ENCODE assay signal across 23 cellular contexts in genomic region chr6:147738089-147738488, GRCh38.
"Had no signal": no experiment of that assay in that cellular context is flagged by ENCODE, and none has a peak within 500 bp of the region (broad histone marks: within the 10 kb centered on the region; RNA-seq: fewer than 3 reads in every experiment).

No MANE protein-coding gene starts in this region.

- H3K27me3 Mint-ChIP-seq: progenitor cell of endocrine pancreas; stimulated activated memory B cell treated with anti-CD40 and anti-IgM and Interleukin-4, amounts not matched to agents 10 μg/mL and 1 μg/mL and 100 μg/mL, for 72 hours had no signal

- H3K4me1 ChIP-seq: thyroid gland had no signal

- H3K9me3 ChIP-seq: sigmoid colon, thyroid gland had no signal

- DNase-seq: activated CD4-positive, alpha-beta T cell treated with anti-CD3 and anti-CD28 coated beads for 4 hours; activated CD4-positive, alpha-beta T cell treated with anti-CD3 and anti-CD28 coated beads, Interleukin-2, amount 50 U/mL, for 4 hours; activated effector memory CD4-positive, alpha-beta T cell treated with Interleukin-2 at 50 U/mL for 16 hours; activated naive CD4-positive, alpha-beta T cell treated with Interleukin-2 at 50 U/mL for 16 hours; anterior cingulate cortex; foreskin melanocyte; kidney; left colon; naive thymus-derived CD8-positive, alpha-beta T cell; retina; sigmoid colon; small intestine; stimulated activated CD4-positive, alpha-beta T cell treated with anti-CD3 and anti-CD28 coated beads, Interleukin-4, amount 100 ng/mL, for 24 hours; substantia nigra had no signal

- H3K27me3 ChIP-seq: sigmoid colon, thyroid gland had no signal

- H3K27ac Mint-ChIP-seq: activated naive CD8-positive, alpha-beta T cell; memory B cell; naive thymus-derived CD8-positive, alpha-beta T cell; progenitor cell of endocrine pancreas; stimulated activated memory B cell treated with anti-CD40 and anti-IgM and Interleukin-4, amounts not matched to agents 10 μg/mL and 1 μg/mL and 100 μg/mL, for 72 hours had no signal

- H3K4me3 Mint-ChIP-seq: activated naive CD8-positive, alpha-beta T cell; memory B cell; naive thymus-derived CD8-positive, alpha-beta T cell; stimulated activated memory B cell treated with anti-CD40 and anti-IgM and Interleukin-4, amounts not matched to agents 10 μg/mL and 1 μg/mL and 100 μg/mL, for 72 hours; stimulated activated naive CD8-positive, alpha-beta T cell treated with anti-CD3 and anti-CD28 coated beads, Interleukin-15, amount 100 ng/mL, for 72 hours had no signal

- H3K27ac ChIP-seq: coronary artery, sigmoid colon, thyroid gland had no signal

- H3K4me1 Mint-ChIP-seq: memory B cell; naive thymus-derived CD8-positive, alpha-beta T cell; stimulated activated memory B cell treated with anti-CD40 and anti-IgM and Interleukin-4, amounts not matched to agents 10 μg/mL and 1 μg/mL and 100 μg/mL, for 72 hours had no signal

- ATAC-seq: esophagus mucosa; left colon; naive thymus-derived CD8-positive, alpha-beta T cell; stimulated activated memory B cell treated with anti-CD40 and anti-IgM and Interleukin-4, amounts not matched to agents 10 μg/mL and 1 μg/mL and 100 μg/mL, for 72 hours had no signal

- H3K9me3 Mint-ChIP-seq: memory B cell; stimulated activated memory B cell treated with anti-CD40 and anti-IgM and Interleukin-4, amounts not matched to agents 10 μg/mL and 1 μg/mL and 100 μg/mL, for 72 hours; stimulated activated naive CD8-positive, alpha-beta T cell treated with anti-CD3 and anti-CD28 coated beads, Interleukin-15, amount 100 ng/mL, for 72 hours had no signal

- FAIRE-seq: endothelial cell of umbilical vein, kidney, small intestine had no signal

- H3K4me3 ChIP-seq: coronary artery, sigmoid colon, thyroid gland had no signal

- H3K36me3 ChIP-seq: sigmoid colon, thyroid gland had no signal

- H3K36me3 Mint-ChIP-seq: activated naive CD8-positive, alpha-beta T cell; memory B cell; naive thymus-derived CD8-positive, alpha-beta T cell; stimulated activated memory B cell treated with anti-CD40 and anti-IgM and Interleukin-4, amounts not matched to agents 10 μg/mL and 1 μg/mL and 100 μg/mL, for 72 hours had no signal
